ENCODE assay signal across 14 cellular contexts in genomic region chr1:17013598-17014320, GRCh38. TPM values are rescaled to one million over a fixed set of nuclear protein-coding genes. Genes with fewer than 3 reads are reported as not detected.
DNase-seq lines count a peak whose midpoint lies in the region; ATAC-seq, FAIRE-seq and TF ChIP-seq lines count a peak whose summit lies in the region.
"Had no signal": no experiment of that assay in that cellular context is flagged by ENCODE, and none has a peak within 500 bp of the region (broad histone marks: within the 10 kb centered on the region; RNA-seq: fewer than 3 reads in every experiment).

No MANE protein-coding gene starts in this region.

- H3K4me3 ChIP-seq in GM12878, result no peak overlapping the region
- H3K4me3 ChIP-seq: ascending aorta, HAP-1 had no signal

- CTCF ChIA-PET in GM12878 (lab: Yijun Ruan, JAX), result interaction anchor here (0.6 to 2.0 kb wide), 4 partner anchors 32 to 393 kb away, joined by 3 to 6 read pairs (median 3); no protein-coding TSS in a partner anchor

- no peak overlapping the region for H3K9ac ChIP-seq in GM12878 (ENCODE audit: control insufficient read depth, insufficient read depth, low read length)

- no peak overlapping the region for H3K27ac ChIP-seq in GM12878 (ENCODE audit: control insufficient read depth, insufficient read depth)
- H3K27ac ChIP-seq: ascending aorta had no signal

- no peak for TF ChIP-seq CTCF in GM20000 (IDR thresholded peaks at IDR 0.05; ENCODE audit: extremely low read depth, missing control alignments)
- no peak for TF ChIP-seq CTCF in GM12878 (IDR thresholded peaks at IDR 0.05 in 2 of 3, conservative IDR thresholded peaks at IDR 0.05 in 1 of 3; ENCODE audit: control insufficient read depth in 2 of 3, extremely low read depth in 1 of 3, insufficient read depth in 1 of 3, low read depth in 3 of 3, low read length in 3 of 3)

- no peak overlapping the region for H2AFZ ChIP-seq in GM12878 (ENCODE audit: control insufficient read depth, low read depth, low read length)

- POLR2A ChIA-PET in GM12878 (lab: Charles Lee), result no interaction called here

- no TSS peak for BruUV-seq in GM12878 (replicated peaks; lab: Mats Ljungman, UMichigan)

- no peak for ATAC-seq in GM12878
- no peak for ATAC-seq in HG02970 (IDR thresholded peaks at IDR 0.05; ENCODE audit: low FRiP score, unreplicated experiment)

- DNase-seq in GM20000 (ENCODE audit: low spot score) (peak; percentile 22), MV-4-11 (lab: John Stamatoyannopoulos, UW) (peak; percentile 97), GM12878 (ENCODE audit: low read depth, low spot score) (peak; percentile 15), posterior vena cava (ENCODE audit: low spot score) (peak; percentile 69), iPS-NIHi7 (ENCODE audit: extremely low spot score) (no peak)
- no peak for DNase-seq in stimulated activated CD8-positive, alpha-beta memory T cell treated with anti-CD3 and anti-CD28 coated beads, Interleukin-4, amount 100 ng/mL, for 48 hours
- no peak for DNase-seq in stimulated activated CD4-positive, alpha-beta T cell treated with anti-CD3 and anti-CD28 coated beads, Interleukin-12 subunit alpha, Interleukin-12 subunit beta, amount 100 ng/mL, for 4 hours
- DNase-seq: naive B cell; NCI-H1436 treated with DMSO at 0.1 percent for 48 hours; NK-92 treated with Interleukin-12 subunit alpha and Interleukin-12 subunit beta, amount 100 ng/mL, for 24 hours; T1000 had no signal

- no peak for TF ChIP-seq EP300 in GM12878 (IDR thresholded peaks at IDR 0.05; ENCODE audit: borderline replicate concordance in 1 of 2, control insufficient read depth in 1 of 2, low read depth in 2 of 2, low read length in 2 of 2)

- RAD21 ChIA-PET in GM12878 (lab: Charles Lee; ENCODE audit: unreplicated experiment), result interaction anchor here (1.0 kb wide), 1 partner anchor 32 kb away, joined by 3 read pairs; no protein-coding TSS in a partner anchor

- H3K79me2 ChIP-seq in GM12878 (ENCODE audit: control insufficient read depth, insufficient read depth, low read length), result peaks cover 2% of the 10 kb centered on the region

- TF ChIP-seq POLR2A in GM12878 (IDR thresholded peaks at IDR 0.05; ENCODE audit: low read depth, low read length), result no peak

- no peaks in the 10 kb centered on the region for H3K9me3 ChIP-seq in GM12878 (replicated peaks; ENCODE audit: control insufficient read depth, insufficient read depth, low read length)
- H3K9me3 ChIP-seq: ascending aorta, HAP-1 had no signal

- no peaks in the 10 kb centered on the region for H3K27me3 ChIP-seq in GM12878 (replicated peaks in 1 of 2; ENCODE audit: control insufficient read depth in 2 of 2, insufficient read depth in 2 of 2, low read length in 1 of 2)
- H3K27me3 ChIP-seq: ascending aorta had no signal

- peaks cover 4 to 9% of the 10 kb centered on the region in 2 experiments; a peak in 2 of 4 replicates for H3K36me3 ChIP-seq in GM12878 (ENCODE audit: control insufficient read depth in 2 of 2, insufficient read depth in 2 of 2, low read length in 1 of 2)

- H3K4me1 ChIP-seq in GM12878 (ENCODE audit: control insufficient read depth, insufficient read depth, low read length), result peaks cover 27% of the 10 kb centered on the region

- SMC1A ChIA-PET in GM12878 (lab: Charles Lee; ENCODE audit: uncharacterized antibody, unreplicated experiment), result interaction anchor here (0.6 to 1.9 kb wide), 4 partner anchors 10 to 128 kb away, joined by 3 to 8 read pairs (median 4); no protein-coding TSS in a partner anchor

- FAIRE-seq in GM12878 (lab: Jason Lieb, UNC), result no peak

- in situ Hi-C loops in GM12878 (cut with MboI), result no loop called here

- 30% methylated on average over 13 of the region's 13 CpGs for WGBS in GM12878 (ENCODE audit: insufficient coverage, insufficient replicate concordance, low lambda C conversion rate, missing lambda C conversion rate)

- H4K20me1 ChIP-seq in GM12878 (ENCODE audit: control insufficient read depth, insufficient read depth), result no peaks in the 10 kb centered on the region

- intact Hi-C loops in GM12878 (cut with micrococcal nuclease; ENCODE audit: unreplicated experiment), result no loop called here
- intact Hi-C loops in posterior vena cava (cut with DNase I), result no loop called here

- no peak for TF ChIP-seq RAD21 in GM12878 (IDR thresholded peaks at IDR 0.05; ENCODE audit: insufficient read depth, low read depth, low read length)

- no peak overlapping the region for H3K4me2 ChIP-seq in GM12878 (ENCODE audit: control insufficient read depth, insufficient read depth)

TF ChIP-seq in GM12878, 131 proteins besides CTCF, POLR2A, EP300 and RAD21 (continues in another document):
- TF ChIP-seq SREBF1 (IDR thresholded peaks at IDR 0.05; ENCODE audit: low read length), result no peak
- TF ChIP-seq SMARCA5 (IDR thresholded peaks at IDR 0.05), result no peak
- TF ChIP-seq BMI1 (IDR thresholded peaks at IDR 0.05; ENCODE audit: borderline replicate concordance), result no peak
- no peak for TF ChIP-seq SMAD1 (IDR thresholded peaks at IDR 0.05; ENCODE audit: low read depth, partially characterized antibody)
- no peak for TF ChIP-seq EZH2 (IDR thresholded peaks at IDR 0.05; ENCODE audit: borderline replicate concordance, control insufficient read depth, low read depth, low read length)
- no peak for TF ChIP-seq TCF7 (IDR thresholded peaks at IDR 0.05; ENCODE audit: borderline replicate concordance)

RNA-seq across cellular contexts. Expression of gene ATP13A2, which starts 2.0 kb away (rescaled TPM):
- total RNA-seq in GM12878 (2013; cell fraction: nucleolus; rRNA removed), result 43.4 and 49.5 TPM in 2 replicates
- total RNA-seq in GM12878 (2014; rRNA removed) (14.1 and 20.3 TPM in 2 replicates), GM12878 (2014; rRNA removed; fragmentation: Illumina TruSeq; extraction: Trizol) (6.9 and 8.4 TPM in 2 replicates), GM12878 (2021) (23.9 and 30.5 TPM in 2 replicates), posterior vena cava (10 to 100 TPM; 20.2 to 27.6 TPM)
- polyA plus RNA-seq in GM12878 (2011; ENCODE audit: low read depth), result 5.8 TPM
- polyA plus RNA-seq in GM12878 (2011; rRNA removed) (3.1 and 6.0 TPM in 2 replicates), GM12878 (2014; fragmentation: Illumina TruSeq; extraction: Trizol) (1.6 and 7.6 TPM in 2 replicates), GM12878 (2014; fragmentation: Nextera tagmentation; extraction: Ambion mirVana) (under 1 TPM; 0.24 to 0.75 TPM), GM12878 (2014; rRNA removed) (21.4 and 23.3 TPM in 2 replicates), GM12878 (2016; fragmentation: Nextera tagmentation; extraction: Ambion mirVana) (10 to 100 TPM in 1 of 2 experiments, 1 to 10 TPM in 1; 4.2 to 19.3 TPM)
- 13.5 and 14.9 TPM in 2 replicates for polyA plus RNA-seq in GM12878 (2011; cell fraction: cytosol; rRNA removed)
- 35.1 and 53.1 TPM in 2 replicates for polyA plus RNA-seq in GM12878 (2011; cell fraction: nucleus; rRNA removed)
- 12.8 and 15.0 TPM in 2 replicates for polyA plus RNA-seq in GM12878 (2012)
- 20.3 and 23.7 TPM in 2 replicates for polyA minus RNA-seq in GM12878 (2011; rRNA and poly(A)+ RNA removed)
- polyA minus RNA-seq in GM12878 (2011; cell fraction: cytosol; rRNA and poly(A)+ RNA removed), result 11.9 and 15.8 TPM in 2 replicates
- polyA minus RNA-seq in GM12878 (2011; cell fraction: nucleus; rRNA and poly(A)+ RNA removed), result 10.8 and 15.6 TPM in 2 replicates

RNA-seq across cellular contexts. Expression of gene MFAP2, which starts 33.3 kb away (rescaled TPM):
- total RNA-seq in GM12878 (2013; cell fraction: nucleolus; rRNA removed), result not detected in 2 replicates
- total RNA-seq in GM12878 (2014; rRNA removed) (not detected in 2 replicates), GM12878 (2014; rRNA removed; fragmentation: Illumina TruSeq; extraction: Trizol) (not detected in 2 replicates), GM12878 (2021) (not detected in 2 replicates), posterior vena cava (10 to 100 TPM; 39.0 to 52.1 TPM)
- polyA plus RNA-seq in GM12878 (2011; ENCODE audit: low read depth), result not detected
- polyA plus RNA-seq in GM12878 (2011; rRNA removed) (not detected in 2 replicates), GM12878 (2014; fragmentation: Illumina TruSeq; extraction: Trizol) (not detected in 2 replicates), GM12878 (2014; fragmentation: Nextera tagmentation; extraction: Ambion mirVana) (not detected), GM12878 (2014; rRNA removed) (not detected in 2 replicates), GM12878 (2016; fragmentation: Nextera tagmentation; extraction: Ambion mirVana) (under 1 TPM in 1 of 2 experiments, not detected in 1; 0.16 TPM)
- polyA plus RNA-seq in GM12878 (2011; cell fraction: cytosol; rRNA removed), result 0.06 TPM in 1 of 2 replicates, not detected in the other
- polyA plus RNA-seq in GM12878 (2011; cell fraction: nucleus; rRNA removed), result not detected in 2 replicates
- not detected in 2 replicates for polyA plus RNA-seq in GM12878 (2012)
- not detected in 2 replicates for polyA minus RNA-seq in GM12878 (2011; rRNA and poly(A)+ RNA removed)
- not detected in 2 replicates for polyA minus RNA-seq in GM12878 (2011; cell fraction: cytosol; rRNA and poly(A)+ RNA removed)
- polyA minus RNA-seq in GM12878 (2011; cell fraction: nucleus; rRNA and poly(A)+ RNA removed), result not detected in 2 replicates

RNA-seq across cellular contexts. Expression of gene SDHB, which starts 40.1 kb away (rescaled TPM):
- total RNA-seq in GM12878 (2013; cell fraction: nucleolus; rRNA removed), result 55.7 and 56.3 TPM in 2 replicates
- total RNA-seq in GM12878 (2014; rRNA removed) (185 and 207 TPM in 2 replicates), GM12878 (2014; rRNA removed; fragmentation: Illumina TruSeq; extraction: Trizol) (147 and 157 TPM in 2 replicates), GM12878 (2021) (122 and 124 TPM in 2 replicates), posterior vena cava (10 to 100 TPM; 77.7 to 80.5 TPM)
- polyA plus RNA-seq in GM12878 (2011; ENCODE audit: low read depth), result 68.9 TPM
- polyA plus RNA-seq in GM12878 (2011; rRNA removed) (319 and 379 TPM in 2 replicates), GM12878 (2014; fragmentation: Illumina TruSeq; extraction: Trizol) (192 and 230 TPM in 2 replicates), GM12878 (2014; fragmentation: Nextera tagmentation; extraction: Ambion mirVana) (100 to 1,000 TPM; 101 to 215 TPM), GM12878 (2014; rRNA removed) (164 and 174 TPM in 2 replicates), GM12878 (2016; fragmentation: Nextera tagmentation; extraction: Ambion mirVana) (100 to 1,000 TPM; 249 to 263 TPM)
- polyA plus RNA-seq in GM12878 (2011; cell fraction: cytosol; rRNA removed), result 203 and 219 TPM in 2 replicates
- polyA plus RNA-seq in GM12878 (2011; cell fraction: nucleus; rRNA removed), result 140 and 142 TPM in 2 replicates
- 83.3 and 94.6 TPM in 2 replicates for polyA plus RNA-seq in GM12878 (2012)
- polyA minus RNA-seq in GM12878 (2011; rRNA and poly(A)+ RNA removed), result 175 and 344 TPM in 2 replicates
- polyA minus RNA-seq in GM12878 (2011; cell fraction: cytosol; rRNA and poly(A)+ RNA removed), result 61.1 and 65.6 TPM in 2 replicates
- 35.7 and 49.8 TPM in 2 replicates for polyA minus RNA-seq in GM12878 (2011; cell fraction: nucleus; rRNA and poly(A)+ RNA removed)

Comparison
In these comparisons a context has a peak if more than half of its experiments do, and no peak if none do; other contexts are left out.
1. DNase-seq: peak in GM20000 (single experiment), MV-4-11 (single experiment), GM12878 (single experiment) and posterior vena cava (single experiment); none in stimulated activated CD8-positive, alpha-beta memory T cell treated with anti-CD3 and anti-CD28 coated beads, Interleukin-4, amount 100 ng/mL, for 48 hours (single experiment), stimulated activated CD4-positive, alpha-beta T cell treated with anti-CD3 and anti-CD28 coated beads, Interleukin-12 subunit alpha, Interleukin-12 subunit beta, amount 100 ng/mL, for 4 hours (single experiment) and iPS-NIHi7 (single experiment).
2. RNA of gene MFAP2, which starts 33.3 kb away (total RNA-seq): 39.0 to 52.1 TPM in posterior vena cava; not detected in GM12878; every median in the first group is over 10 times any median in the second.